ENCODE assay signal across 8 cellular contexts in genomic region chrX:69538321-69538876, GRCh38. TPM values are rescaled to one million over a fixed set of nuclear protein-coding genes. Genes with fewer than 3 reads are reported as not detected.
A peak's percentile ranks its signal among the peaks of the same experiment; 100 is the strongest.
DNase-seq lines count a peak whose midpoint lies in the region; ATAC-seq and TF ChIP-seq lines count a peak whose summit lies in the region.

No MANE protein-coding gene starts in this region.

- no peak overlapping the region for H3K27ac ChIP-seq in muscle layer of duodenum (ENCODE audit: low read length)

- DNase-seq in NCI-H526 (lab: John Stamatoyannopoulos, UW), result peak; percentile 17 to 75
- DNase-seq in activated T-cell treated with anti-CD3 and anti-CD28 coated beads for 24 hours (ENCODE audit: low read depth), result peak; percentile 51
- no peak for DNase-seq in epithelial cell of proximal tubule (ENCODE audit: low read depth)
- DNase-seq in stimulated activated CD8-positive, alpha-beta memory T cell treated with anti-CD3 and anti-CD28 coated beads, Interleukin-7, amount 100 ng/mL, for 24 hours (ENCODE audit: low read depth), result peak; percentile 50
- no peak for DNase-seq in NCI-H2171 treated with DMSO at 0.1 percent for 48 hours (lab: John Stamatoyannopoulos, UW)

- H3K36me3 ChIP-seq in muscle layer of duodenum (ENCODE audit: control insufficient read depth in 1 of 2, insufficient read depth in 2 of 2, low read length in 2 of 2), result no peaks in the 10 kb centered on the region

- H3K27me3 ChIP-seq in muscle layer of duodenum (ENCODE audit: low read depth, low read length), result no peaks in the 10 kb centered on the region

- peak; percentile 70 for TF ChIP-seq CTCF in GM12874 (IDR thresholded peaks at IDR 0.05; ENCODE audit: insufficient read depth, low read depth, low read length)
- peak; percentile 69 for TF ChIP-seq CTCF in epithelial cell of proximal tubule (conservative IDR thresholded peaks at IDR 0.05; ENCODE audit: low read depth, low read length)

- peak overlapping the region; percentile 56 for H3K4me3 ChIP-seq in epithelial cell of proximal tubule (ENCODE audit: low read depth, low read length)
- H3K4me3 ChIP-seq in muscle layer of duodenum (ENCODE audit: low read depth in 1 of 2, low read length in 2 of 2), result peak overlapping the region; percentile 7 to 56

- H3K9me3 ChIP-seq in muscle layer of duodenum (ENCODE audit: control insufficient read depth in 1 of 2, low read length in 2 of 2), result no peaks in the 10 kb centered on the region

- H3K4me1 ChIP-seq in muscle layer of duodenum (ENCODE audit: control insufficient read depth in 1 of 2, insufficient read depth in 2 of 2, low read length in 2 of 2), result peaks cover 0 to 4% of the 10 kb centered on the region in 2 donors

- peak; percentile 86 for ATAC-seq in HG02610 (IDR thresholded peaks at IDR 0.05; ENCODE audit: unreplicated experiment)

RNA-seq across cellular contexts. Expression of gene NALF2, which starts 34.3 kb away (rescaled TPM):
- total RNA-seq in epithelial cell of proximal tubule, result 0.58 and 1.0 TPM in 2 replicates

Comparison
In these comparisons a context has a peak if more than half of its experiments do, and no peak if none do; other contexts are left out.
1. DNase-seq: peak in NCI-H526 (2 of 2), activated T-cell treated with anti-CD3 and anti-CD28 coated beads for 24 hours (single experiment) and stimulated activated CD8-positive, alpha-beta memory T cell treated with anti-CD3 and anti-CD28 coated beads, Interleukin-7, amount 100 ng/mL, for 24 hours (single experiment); none in epithelial cell of proximal tubule (single experiment) and NCI-H2171 treated with DMSO at 0.1 percent for 48 hours (single experiment).